21 cellular contexts compared by ENCODE assay signal in the genomic region with DNA sequence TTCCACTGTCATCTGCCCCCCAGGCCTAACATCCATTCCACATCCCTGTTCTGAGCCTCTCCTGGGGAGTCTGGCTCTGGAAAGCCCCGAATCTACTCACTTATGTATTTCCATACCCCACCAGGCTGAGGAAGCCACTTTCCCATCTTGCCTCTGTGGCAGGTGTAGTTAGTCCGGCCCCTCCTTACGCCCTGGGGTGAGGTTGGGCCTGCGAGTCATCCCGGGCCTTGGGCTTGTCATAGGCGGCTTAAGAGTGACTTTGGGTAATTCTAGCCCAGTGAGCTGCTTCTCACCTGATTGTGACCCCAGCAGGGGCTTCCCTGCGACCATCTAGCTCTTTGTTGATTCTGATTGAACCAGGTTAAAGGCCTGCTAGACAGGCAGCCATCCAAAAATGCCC. TPM values are rescaled to one million over a fixed set of nuclear protein-coding genes. Genes with fewer than 3 reads are reported as not detected.
DNase-seq lines count a peak whose midpoint lies in the region; ATAC-seq and TF ChIP-seq lines count a peak whose summit lies in the region.
"Had no signal": no experiment of that assay in that cellular context is flagged by ENCODE, and none has a peak within 500 bp of the region (broad histone marks: within the 10 kb centered on the region; RNA-seq: fewer than 3 reads in every experiment).

No MANE protein-coding gene starts in this region.

- H3K27me3 ChIP-seq in foreskin keratinocyte: no peaks in the 10 kb centered on the region
- no peaks in the 10 kb centered on the region for H3K27me3 ChIP-seq in tibial nerve
- H3K27me3 ChIP-seq: ovary, Peyer's patch, suprapubic skin had no signal

- no peak overlapping the region for H3K4me3 ChIP-seq in tibial nerve
- H3K4me3 ChIP-seq: coronary artery, ovary, Peyer's patch, suprapubic skin had no signal

- H3K27ac Mint-ChIP-seq in activated naive CD4-positive, alpha-beta T cell treated with anti-CD3 and anti-CD28 coated beads for 36 hours: no peak overlapping the region
- no peak overlapping the region for H3K27ac Mint-ChIP-seq in activated T-helper 1 cell treated with anti-CD3 and anti-CD28 coated beads, Interleukin-12 subunit alpha, Interleukin-12 subunit beta, Interleukin-2, Interleukin-4 antibody, amounts not matched to agents 30 ng/mL and 10 ng/mL and 1 ng/mL, durations not matched to agents 14 hours and 24 hours and 36 hours
- H3K27ac Mint-ChIP-seq: mesothelial cell of epicardium had no signal

- H3K9me3 ChIP-seq in tibial nerve: no peaks in the 10 kb centered on the region
- H3K9me3 ChIP-seq: ovary, Peyer's patch, suprapubic skin had no signal

- no peak overlapping the region for H3K4me3 Mint-ChIP-seq in activated naive CD4-positive, alpha-beta T cell treated with anti-CD3 and anti-CD28 coated beads for 36 hours
- H3K4me3 Mint-ChIP-seq in activated T-helper 1 cell treated with anti-CD3 and anti-CD28 coated beads, Interleukin-12 subunit alpha, Interleukin-12 subunit beta, Interleukin-2, Interleukin-4 antibody, amounts not matched to agents 30 ng/mL and 10 ng/mL and 1 ng/mL, durations not matched to agents 14 hours and 24 hours and 36 hours: no peak overlapping the region
- H3K4me3 Mint-ChIP-seq: mesothelial cell of epicardium had no signal

- no peak for TF ChIP-seq CTCF in foreskin keratinocyte (conservative IDR thresholded peaks at IDR 0.05)
- no peak for TF ChIP-seq CTCF in tibial nerve (IDR thresholded peaks at IDR 0.05)

- peak; percentile 93 for ATAC-seq in foreskin keratinocyte
- no peak for ATAC-seq in GM21825 (IDR thresholded peaks at IDR 0.05; ENCODE audit: unreplicated experiment)

- no peaks in the 10 kb centered on the region for H3K27me3 Mint-ChIP-seq in activated naive CD4-positive, alpha-beta T cell treated with anti-CD3 and anti-CD28 coated beads for 36 hours (ENCODE audit: low read depth)
- no peaks in the 10 kb centered on the region for H3K27me3 Mint-ChIP-seq in activated T-helper 1 cell treated with anti-CD3 and anti-CD28 coated beads, Interleukin-12 subunit alpha, Interleukin-12 subunit beta, Interleukin-2, Interleukin-4 antibody, amounts not matched to agents 30 ng/mL and 10 ng/mL and 1 ng/mL, durations not matched to agents 14 hours and 24 hours and 36 hours (ENCODE audit: insufficient read depth)

- CTCF ChIA-PET in activated naive CD4-positive, alpha-beta T cell treated with anti-CD3 and anti-CD28 coated beads for 36 hours (lab: Charles Lee): no interaction called here

- H3K36me3 ChIP-seq in tibial nerve: no peaks in the 10 kb centered on the region
- H3K36me3 ChIP-seq: ovary, Peyer's patch, suprapubic skin had no signal

- H3K4me1 Mint-ChIP-seq in activated naive CD4-positive, alpha-beta T cell treated with anti-CD3 and anti-CD28 coated beads for 36 hours (ENCODE audit: low read depth): no peaks in the 10 kb centered on the region
- no peaks in the 10 kb centered on the region for H3K4me1 Mint-ChIP-seq in activated T-helper 1 cell treated with anti-CD3 and anti-CD28 coated beads, Interleukin-12 subunit alpha, Interleukin-12 subunit beta, Interleukin-2, Interleukin-4 antibody, amounts not matched to agents 30 ng/mL and 10 ng/mL and 1 ng/mL, durations not matched to agents 14 hours and 24 hours and 36 hours (ENCODE audit: low read depth)

- intact Hi-C loops in activated naive CD4-positive, alpha-beta T cell treated with anti-CD3 and anti-CD28 coated beads for 36 hours (cut with micrococcal nuclease): no loop called here
- intact Hi-C loops in activated T-helper 1 cell treated with anti-CD3 and anti-CD28 coated beads, Interleukin-12 subunit alpha, Interleukin-12 subunit beta, Interleukin-2, Interleukin-4 antibody, amounts not matched to agents 30 ng/mL and 10 ng/mL and 1 ng/mL, durations not matched to agents 14 hours and 24 hours and 36 hours (cut with micrococcal nuclease): no loop called here

- no peak for TF ChIP-seq POLR2A in tibial nerve (IDR thresholded peaks at IDR 0.05)

- H3K27ac ChIP-seq in foreskin keratinocyte: no peak overlapping the region
- H3K27ac ChIP-seq in tibial nerve: peak overlapping the region in 3 of 4 donors; percentile 9 to 43 (median 18)
- H3K27ac ChIP-seq: coronary artery, ovary, Peyer's patch, suprapubic skin had no signal

- 70 to 77% methylated on average over 7 of the region's 7 CpGs for WGBS in tibial nerve, 2 donors

- peak; percentile 12 for DNase-seq in activated naive CD4-positive, alpha-beta T cell treated with anti-CD3 and anti-CD28 coated beads for 36 hours
- DNase-seq in activated naive CD4-positive, alpha-beta T cell treated with Interleukin-2 at 50 U/mL for 16 hours: no peak
- DNase-seq in LoVo (ENCODE audit: low spot score): peak; percentile 9
- DNase-seq in foreskin keratinocyte: no peak
- DNase-seq in tibial nerve (ENCODE audit: low spot score in 2 of 2): no peak
- DNase-seq in T-helper 2 cell: no peak
- no peak for DNase-seq in activated T-helper 1 cell treated with anti-CD3 and anti-CD28 coated beads, Interleukin-12 subunit alpha, Interleukin-12 subunit beta, Interleukin-2, Interleukin-4 antibody, amounts not matched to agents 30 ng/mL and 10 ng/mL and 1 ng/mL, durations not matched to agents 14 hours and 24 hours and 36 hours (ENCODE audit: low spot score)
- DNase-seq: activated CD4-positive, alpha-beta T cell treated with anti-CD3 and anti-CD28 coated beads for 1 hour; activated T-cell treated with anti-CD3 and anti-CD28 coated beads, Interleukin-2, amount 50 U/mL, for 48 hours; anterior cingulate cortex; COR-L47; NCI-H1105; NCI-H446; Peyer's patch; T-helper 1 cell had no signal

- no peak for TF ChIP-seq EP300 in tibial nerve (IDR thresholded peaks at IDR 0.05)

- H3K4me1 ChIP-seq in foreskin keratinocyte (peaks cover 11% of the 10 kb centered on the region), tibial nerve (peaks cover 0 to 11% (median 2%) of the 10 kb centered on the region in 4 donors)
- H3K4me1 ChIP-seq: Peyer's patch had no signal

- no peaks in the 10 kb centered on the region for H3K36me3 Mint-ChIP-seq in activated naive CD4-positive, alpha-beta T cell treated with anti-CD3 and anti-CD28 coated beads for 36 hours (ENCODE audit: low read depth)
- no peaks in the 10 kb centered on the region for H3K36me3 Mint-ChIP-seq in activated T-helper 1 cell treated with anti-CD3 and anti-CD28 coated beads, Interleukin-12 subunit alpha, Interleukin-12 subunit beta, Interleukin-2, Interleukin-4 antibody, amounts not matched to agents 30 ng/mL and 10 ng/mL and 1 ng/mL, durations not matched to agents 14 hours and 24 hours and 36 hours (ENCODE audit: low read depth)
- H3K36me3 Mint-ChIP-seq: mesothelial cell of epicardium had no signal

- H3K9me3 Mint-ChIP-seq in activated naive CD4-positive, alpha-beta T cell treated with anti-CD3 and anti-CD28 coated beads for 36 hours: no peaks in the 10 kb centered on the region
- no peaks in the 10 kb centered on the region for H3K9me3 Mint-ChIP-seq in activated T-helper 1 cell treated with anti-CD3 and anti-CD28 coated beads, Interleukin-12 subunit alpha, Interleukin-12 subunit beta, Interleukin-2, Interleukin-4 antibody, amounts not matched to agents 30 ng/mL and 10 ng/mL and 1 ng/mL, durations not matched to agents 14 hours and 24 hours and 36 hours
- H3K9me3 Mint-ChIP-seq: mesothelial cell of epicardium had no signal

RNA-seq across cellular contexts. Expression of gene PCARE, which starts 21.1 kb away (rescaled TPM):
- not detected for total RNA-seq in activated naive CD4-positive, alpha-beta T cell treated with anti-CD3 and anti-CD28 coated beads for 36 hours
- total RNA-seq in foreskin keratinocyte (not detected in 2 replicates), tibial nerve (under 1 TPM; 0.20 to 0.30 (median 0.21) TPM)
- polyA plus RNA-seq in foreskin keratinocyte: not detected in 2 replicates
- not detected in 2 replicates for total RNA-seq in activated T-helper 1 cell treated with anti-CD3 and anti-CD28 coated beads, Interleukin-12 subunit alpha, Interleukin-12 subunit beta, Interleukin-2, Interleukin-4 antibody, amounts not matched to agents 30 ng/mL and 10 ng/mL and 1 ng/mL, durations not matched to agents 14 hours and 24 hours and 36 hours
- total RNA-seq: Peyer's patch had no signal
- polyA plus RNA-seq: AG04450 had no signal

Comparison
In these comparisons a context has a peak if more than half of its experiments do, and no peak if none do; other contexts are left out.
1. DNase-seq: peak in activated naive CD4-positive, alpha-beta T cell treated with anti-CD3 and anti-CD28 coated beads for 36 hours (single experiment) and LoVo (single experiment); none in activated naive CD4-positive, alpha-beta T cell treated with Interleukin-2 at 50 U/mL for 16 hours (single experiment), foreskin keratinocyte (0 of 2), tibial nerve (0 of 2), T-helper 2 cell (0 of 5) and activated T-helper 1 cell treated with anti-CD3 and anti-CD28 coated beads, Interleukin-12 subunit alpha, Interleukin-12 subunit beta, Interleukin-2, Interleukin-4 antibody, amounts not matched to agents 30 ng/mL and 10 ng/mL and 1 ng/mL, durations not matched to agents 14 hours and 24 hours and 36 hours (single experiment).